ENCODE assay signal across 9 cellular contexts in the genomic region with DNA sequence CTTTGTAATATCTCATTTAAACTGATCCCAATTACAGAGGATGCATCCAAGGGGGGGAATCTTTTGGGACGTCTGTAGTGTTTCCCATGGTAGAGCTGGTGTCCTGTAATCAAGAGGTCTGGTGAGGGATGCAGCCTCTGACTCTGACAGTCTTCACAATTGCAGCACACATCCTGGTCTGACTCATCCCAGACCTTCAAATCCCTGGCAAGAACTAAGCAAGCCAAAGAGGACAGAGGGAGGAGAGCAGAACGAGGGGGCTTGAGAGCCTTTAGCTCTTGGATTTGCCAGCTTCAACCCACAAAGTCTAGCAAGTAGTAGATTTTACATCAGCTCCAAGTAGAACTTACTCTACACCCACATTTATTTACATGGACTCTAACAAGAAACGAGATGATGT. TPM values are rescaled to one million over a fixed set of nuclear protein-coding genes. Genes with fewer than 3 reads are reported as not detected.
A peak's percentile ranks its signal among the peaks of the same experiment; 100 is the strongest.
DNase-seq lines count a peak whose midpoint lies in the region; ATAC-seq and TF ChIP-seq lines count a peak whose summit lies in the region.
"Had no signal": no experiment of that assay in that cellular context is flagged by ENCODE, and none has a peak within 500 bp of the region (broad histone marks: within the 10 kb centered on the region; RNA-seq: fewer than 3 reads in every experiment).

No MANE protein-coding gene starts in this region.

- H3K4me3 Mint-ChIP-seq in T-helper 1 cell treated with Interleukin-12 subunit alpha and Interleukin-12 subunit beta and Interleukin-4 antibody, amounts not matched to agents 30 μg/mL and 1 μg/mL, for 36 hours: peak overlapping the region; percentile 14
- H3K4me3 Mint-ChIP-seq: mesothelial cell of epicardium had no signal

- peaks cover 39% of the 10 kb centered on the region for H3K4me1 Mint-ChIP-seq in T-helper 1 cell treated with Interleukin-12 subunit alpha and Interleukin-12 subunit beta and Interleukin-4 antibody, amounts not matched to agents 30 μg/mL and 1 μg/mL, for 36 hours (ENCODE audit: low read depth)

- peaks cover 29% of the 10 kb centered on the region for H3K36me3 Mint-ChIP-seq in T-helper 1 cell treated with Interleukin-12 subunit alpha and Interleukin-12 subunit beta and Interleukin-4 antibody, amounts not matched to agents 30 μg/mL and 1 μg/mL, for 36 hours (ENCODE audit: low read depth)
- H3K36me3 Mint-ChIP-seq: mesothelial cell of epicardium had no signal

- DNase-seq in T-helper 1 cell (no peak), erythroblast (lab: John Stamatoyannopoulos, UW) (no peak), activated gamma-delta T cell (lab: John Stamatoyannopoulos, UW) (no peak)
- peak; percentile 26 for DNase-seq in stimulated activated CD8-positive, alpha-beta memory T cell treated with anti-CD3 and anti-CD28 coated beads, Interleukin-4, amount 100 ng/mL, for 48 hours

- TF ChIP-seq POLR2A in erythroblast (IDR thresholded peaks at IDR 0.05; ENCODE audit: low read length): no peak

- ATAC-seq in SK-N-SH treated with all-trans-retinoic acid at 6 μM for 48 hours (peak; percentile 57; the same call in 2 of the 3 replicates), esophagus mucosa (peak; percentile 58), HG02973 (IDR thresholded peaks at IDR 0.05; ENCODE audit: unreplicated experiment) (no peak)

- peaks cover 6% of the 10 kb centered on the region for H3K9me3 Mint-ChIP-seq in T-helper 1 cell treated with Interleukin-12 subunit alpha and Interleukin-12 subunit beta and Interleukin-4 antibody, amounts not matched to agents 30 μg/mL and 1 μg/mL, for 36 hours
- H3K9me3 Mint-ChIP-seq: mesothelial cell of epicardium had no signal

- H3K27ac Mint-ChIP-seq in T-helper 1 cell treated with Interleukin-12 subunit alpha and Interleukin-12 subunit beta and Interleukin-4 antibody, amounts not matched to agents 30 μg/mL and 1 μg/mL, for 36 hours: peak overlapping the region; percentile 39
- H3K27ac Mint-ChIP-seq: mesothelial cell of epicardium had no signal

- H3K27me3 Mint-ChIP-seq in T-helper 1 cell treated with Interleukin-12 subunit alpha and Interleukin-12 subunit beta and Interleukin-4 antibody, amounts not matched to agents 30 μg/mL and 1 μg/mL, for 36 hours (ENCODE audit: low read depth): no peaks in the 10 kb centered on the region

TF ChIP-seq in SK-N-SH treated with all-trans-retinoic acid at 6 μM for 48 hours, 23 proteins besides CTCF, POLR2A, EP300 and RAD21:
- TF ChIP-seq GLIS3 (CRISPR knock-in tag; IDR thresholded peaks at IDR 0.05): no peak
- TF ChIP-seq ZNF8 (CRISPR knock-in tag; IDR thresholded peaks at IDR 0.05): no peak
- TF ChIP-seq SNAI2 (CRISPR knock-in tag; IDR thresholded peaks at IDR 0.05): no peak
- TF ChIP-seq ZC3H10 (CRISPR knock-in tag; IDR thresholded peaks at IDR 0.05): no peak
- no peak for TF ChIP-seq TOX (CRISPR knock-in tag; IDR thresholded peaks at IDR 0.05; ENCODE audit: borderline replicate concordance)
- no peak for TF ChIP-seq ISL1 (CRISPR knock-in tag; IDR thresholded peaks at IDR 0.05)
- TF ChIP-seq OSR1 (CRISPR knock-in tag; IDR thresholded peaks at IDR 0.05): no peak
- no peak for TF ChIP-seq ZFP30 (CRISPR knock-in tag; IDR thresholded peaks at IDR 0.05)
- TF ChIP-seq, protein P1, sequence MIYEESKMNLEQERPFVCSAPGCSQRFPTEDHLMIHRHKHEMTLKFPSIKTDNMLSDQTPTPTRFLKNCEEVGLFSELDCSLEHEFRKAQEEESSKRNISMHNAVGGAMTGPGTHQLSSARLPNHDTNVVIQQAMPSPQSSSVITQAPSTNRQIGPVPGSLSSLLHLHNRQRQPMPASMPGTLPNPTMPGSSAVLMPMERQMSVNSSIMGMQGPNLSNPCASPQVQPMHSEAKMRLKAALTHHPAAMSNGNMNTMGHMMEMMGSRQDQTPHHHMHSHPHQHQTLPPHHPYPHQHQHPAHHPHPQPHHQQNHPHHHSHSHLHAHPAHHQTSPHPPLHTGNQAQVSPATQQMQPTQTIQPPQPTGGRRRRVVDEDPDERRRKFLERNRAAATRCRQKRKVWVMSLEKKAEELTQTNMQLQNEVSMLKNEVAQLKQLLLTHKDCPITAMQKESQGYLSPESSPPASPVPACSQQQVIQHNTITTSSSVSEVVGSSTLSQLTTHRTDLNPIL (CRISPR knock-in tag; IDR thresholded peaks at IDR 0.05; ENCODE audit: low read depth): no peak
- no peak for TF ChIP-seq ZFP3 (CRISPR knock-in tag; IDR thresholded peaks at IDR 0.05)
- no peak for TF ChIP-seq ARNTL (CRISPR knock-in tag; IDR thresholded peaks at IDR 0.05; ENCODE audit: borderline replicate concordance, low read depth)

RNA-seq across cellular contexts. Expression of a gene that starts 17.3 kb away (rescaled TPM):
- 25.7 TPM for total RNA-seq in esophagus mucosa

RNA-seq across cellular contexts. Expression of a gene that starts 19.3 kb away (rescaled TPM):
- 56.7 TPM for total RNA-seq in esophagus mucosa

RNA-seq across cellular contexts. Expression of a gene that starts 45.2 kb away (rescaled TPM):
- 1.3 TPM for total RNA-seq in esophagus mucosa
